Comparison of ENCODE assay signal across 17 cellular contexts in the genomic region with DNA sequence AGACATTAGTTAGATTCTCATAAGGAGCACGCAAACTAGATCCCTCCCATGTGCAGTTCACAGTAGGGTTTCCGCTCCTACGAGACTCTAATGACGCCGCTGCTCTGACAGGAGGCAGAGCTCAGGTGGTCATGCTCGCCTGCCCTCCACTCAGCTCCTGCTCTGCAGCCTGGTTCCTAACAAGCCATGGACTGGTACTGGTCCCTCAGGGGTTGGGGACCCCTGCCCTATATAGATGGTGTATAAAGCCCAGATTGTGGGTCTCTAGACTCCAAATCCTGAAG.
"Had no signal": no experiment of that assay in that cellular context is flagged by ENCODE, and none has a peak within 500 bp of the region (broad histone marks: within the 10 kb centered on the region; RNA-seq: fewer than 3 reads in every experiment).

No MANE protein-coding gene starts in this region.

- H3K4me3 ChIP-seq: breast epithelium, prostate gland, skin epidermis had no signal

- H3K4me1 ChIP-seq: breast epithelium, foreskin keratinocyte, prostate gland had no signal

- H3K27ac ChIP-seq: breast epithelium, foreskin keratinocyte, prostate gland, skin epidermis had no signal

- ATAC-seq: right cardiac atrium; stimulated activated naive CD8-positive, alpha-beta T cell treated with anti-CD3 and anti-CD28 coated beads, Interleukin-15, Interleukin-2, amounts not matched to agents 100 U/mL and 50 U/mL, for 24 hours had no signal

- H3K9me3 ChIP-seq: breast epithelium, prostate gland had no signal

- DNase-seq: activated CD4-positive, alpha-beta T cell treated with anti-CD3 and anti-CD28 coated beads, Interleukin-2, amount 10 ng/mL, durations not matched to agents 7 days and 5 days; activated CD8-positive, alpha-beta memory T cell treated with anti-CD3 and anti-CD28 coated beads for 24 hours; activated naive CD4-positive, alpha-beta T cell; activated naive CD8-positive, alpha-beta T cell treated with anti-CD3 and anti-CD28 coated beads, Interleukin-2, amount 10 ng/mL, durations not matched to agents 7 days and 5 days; anterior cingulate cortex; effector memory CD4-positive, alpha-beta T cell; glutamatergic neuron; right cardiac atrium; stimulated activated CD4-positive, alpha-beta T cell treated with anti-CD3 and anti-CD28 coated beads, Interleukin-15, amount 100 ng/mL, for 24 hours; stimulated activated CD4-positive, alpha-beta T cell treated with anti-CD3 and anti-CD28 coated beads, Interleukin-4, amount 100 ng/mL, for 4 hours; stimulated activated CD8-positive, alpha-beta memory T cell treated with anti-CD3 and anti-CD28 coated beads, Interleukin-4, amount 100 ng/mL, for 48 hours; stimulated activated naive CD8-positive, alpha-beta T cell treated with anti-CD3 and anti-CD28 coated beads, Interleukin-15, Interleukin-2, amounts not matched to agents 100 U/mL and 50 U/mL, for 24 hours; trophoblast cell had no signal

- H3K27me3 ChIP-seq: breast epithelium, foreskin keratinocyte had no signal

- H3K36me3 ChIP-seq: breast epithelium, prostate gland had no signal
